ENCODE assay signal across 1 cellular context in the genomic region with DNA sequence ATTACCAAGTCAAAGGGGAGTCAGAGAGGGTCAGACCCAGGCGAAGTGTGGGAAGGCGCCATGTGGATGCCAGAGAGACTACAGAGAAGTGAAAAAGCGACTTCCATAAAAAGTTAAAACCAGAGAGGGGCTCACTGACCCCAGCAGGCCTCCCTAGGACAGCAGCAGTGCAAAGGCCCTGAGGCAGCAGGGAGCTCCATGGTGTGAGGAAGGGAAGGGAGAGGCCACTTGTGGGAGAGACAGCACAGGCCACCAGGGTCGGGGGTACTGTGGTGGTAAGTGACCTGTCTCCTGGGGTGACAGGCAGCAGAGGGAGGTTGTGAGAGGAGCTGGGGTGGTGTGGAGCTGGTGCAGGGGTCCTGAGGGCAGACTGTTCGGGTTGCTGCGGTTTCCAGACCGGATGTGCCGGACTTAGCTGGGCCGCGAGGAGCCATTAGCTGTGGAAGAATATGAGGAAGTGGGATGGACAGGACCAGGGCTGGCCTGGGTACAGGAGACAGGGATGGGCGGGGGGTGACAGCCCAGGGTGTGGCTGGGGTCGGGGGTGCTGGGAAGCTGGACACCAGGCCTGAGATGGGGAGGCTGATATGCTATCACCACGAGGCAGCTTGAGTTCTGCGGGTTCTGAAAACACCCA.
TF ChIP-seq lines count a peak whose summit lies in the region.

No MANE protein-coding gene starts in this region.

TF ChIP-seq in GM23338, 12 proteins besides CTCF, POLR2A, EP300 and RAD21 (continued from another document):
- TF ChIP-seq, protein P1, sequence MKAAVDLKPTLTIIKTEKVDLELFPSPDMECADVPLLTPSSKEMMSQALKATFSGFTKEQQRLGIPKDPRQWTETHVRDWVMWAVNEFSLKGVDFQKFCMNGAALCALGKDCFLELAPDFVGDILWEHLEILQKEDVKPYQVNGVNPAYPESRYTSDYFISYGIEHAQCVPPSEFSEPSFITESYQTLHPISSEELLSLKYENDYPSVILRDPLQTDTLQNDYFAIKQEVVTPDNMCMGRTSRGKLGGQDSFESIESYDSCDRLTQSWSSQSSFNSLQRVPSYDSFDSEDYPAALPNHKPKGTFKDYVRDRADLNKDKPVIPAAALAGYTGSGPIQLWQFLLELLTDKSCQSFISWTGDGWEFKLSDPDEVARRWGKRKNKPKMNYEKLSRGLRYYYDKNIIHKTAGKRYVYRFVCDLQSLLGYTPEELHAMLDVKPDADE (IDR thresholded peaks at IDR 0.05): no peak
- no peak for TF ChIP-seq ZNF114 (CRISPR knock-in tag; IDR thresholded peaks at IDR 0.05)
- no peak for TF ChIP-seq CREB1 (CRISPR knock-in tag; IDR thresholded peaks at IDR 0.05; ENCODE audit: low read depth)
- TF ChIP-seq STAT1 (IDR thresholded peaks at IDR 0.05; ENCODE audit: unreplicated experiment): no peak
